ENCODE assay signal across 8 cellular contexts in the genomic region with DNA sequence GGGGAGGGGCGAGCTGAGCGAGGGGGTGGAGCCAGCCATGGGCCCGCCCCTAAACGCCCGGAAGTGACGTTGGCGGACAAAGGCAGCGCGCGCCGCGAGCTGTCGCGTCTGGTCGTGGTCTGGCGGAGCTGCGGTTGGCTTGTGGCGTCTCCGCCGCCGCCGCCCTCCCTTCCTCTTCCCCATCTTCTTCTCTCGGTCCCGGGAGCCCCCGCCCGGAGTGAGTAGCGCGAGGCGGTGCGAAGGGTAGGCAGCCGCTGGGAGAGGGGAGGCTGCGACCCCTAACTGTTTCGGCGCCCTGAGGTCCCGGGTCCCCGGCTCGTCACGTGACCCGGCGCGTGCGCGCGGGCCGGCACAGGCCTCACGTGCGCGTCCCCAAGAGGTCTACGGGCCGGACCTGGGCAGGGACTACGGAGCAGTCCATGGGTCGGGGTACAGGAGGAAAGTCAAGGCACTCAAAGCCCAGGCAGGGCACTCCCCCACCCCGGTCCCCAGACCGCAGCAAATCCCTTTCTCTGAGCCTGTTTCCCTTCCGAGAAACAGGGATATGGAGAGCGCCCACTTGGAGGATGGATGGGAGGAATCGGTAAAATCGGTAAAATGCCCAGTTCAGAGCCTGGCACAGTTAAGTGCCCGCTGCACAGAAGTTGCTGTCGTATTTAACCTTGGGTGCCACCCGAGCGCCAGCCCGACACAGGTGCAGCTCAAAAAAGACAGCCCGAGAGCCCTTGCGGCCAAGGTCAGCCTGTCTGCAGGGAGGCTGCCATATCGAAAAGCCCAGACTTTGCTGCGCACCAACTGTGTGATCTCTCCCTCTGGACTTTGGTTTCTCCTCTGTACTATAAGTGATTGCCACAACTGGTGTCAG. TPM values are rescaled to one million over a fixed set of nuclear protein-coding genes. Genes with fewer than 3 reads are reported as not detected.
DNase-seq lines count a peak whose midpoint lies in the region; ATAC-seq and TF ChIP-seq lines count a peak whose summit lies in the region.

A gene with protein sequence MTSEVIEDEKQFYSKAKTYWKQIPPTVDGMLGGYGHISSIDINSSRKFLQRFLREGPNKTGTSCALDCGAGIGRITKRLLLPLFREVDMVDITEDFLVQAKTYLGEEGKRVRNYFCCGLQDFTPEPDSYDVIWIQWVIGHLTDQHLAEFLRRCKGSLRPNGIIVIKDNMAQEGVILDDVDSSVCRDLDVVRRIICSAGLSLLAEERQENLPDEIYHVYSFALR (plus strand): TSS at position 85 of the 865 bp plus-strand sequence. CDS start 6,541 bp downstream, outside the sequence.

- H2AFZ ChIP-seq in smooth muscle cell (ENCODE audit: low read depth) = no peak within 1 kb of the TSS

- H3K9ac ChIP-seq in smooth muscle cell (ENCODE audit: low read depth) = peak within 1 kb of the TSS; percentile 96

- DNase-seq in 8988T = peak; percentile 90
- peak; percentile 32 for DNase-seq in NCI-H2107 treated with DMSO at 0.1 percent for 48 hours (lab: John Stamatoyannopoulos, UW; ENCODE audit: unreplicated experiment)
- DNase-seq in WERI-Rb-1 = peak; percentile 84
- DNase-seq in breast epithelium (ENCODE audit: low spot score in 2 of 2) = peak; percentile 85 to 86
- DNase-seq in iPS-NIHi7 (ENCODE audit: extremely low spot score) = peak; percentile 88
- DNase-seq in smooth muscle cell (lab: John Stamatoyannopoulos, UW; ENCODE audit: unreplicated experiment) = peak; percentile 78

- TF ChIP-seq POLR2A in breast epithelium (IDR thresholded peaks at IDR 0.05) = peak; percentile 98

- H3K4me3 ChIP-seq in WERI-Rb-1 (ENCODE audit: low read depth, low read length) (peak within 1 kb of the TSS; percentile 91), breast epithelium (peak within 1 kb of the TSS; percentile 64 to 79 (median 67)), smooth muscle cell (peak within 1 kb of the TSS; percentile 82)

- ATAC-seq in GM18517 (IDR thresholded peaks at IDR 0.05; ENCODE audit: unreplicated experiment) = peak; percentile 72
- peak; percentile 37 for ATAC-seq in HG03060 (IDR thresholded peaks at IDR 0.05; ENCODE audit: low read depth, unreplicated experiment)

- TF ChIP-seq CTCF in WERI-Rb-1 (IDR thresholded peaks at IDR 0.05; ENCODE audit: low read depth, low read length) (no peak), breast epithelium (IDR thresholded peaks at IDR 0.05) (no peak), smooth muscle cell (IDR thresholded peaks at IDR 0.05; ENCODE audit: borderline replicate concordance, insufficient read depth, poor library complexity, severe bottlenecking) (no peak)

- no peaks in the 10 kb centered on the region for H3K9me3 ChIP-seq in WERI-Rb-1 (ENCODE audit: severe bottlenecking)
- H3K9me3 ChIP-seq in breast epithelium = no peaks in the 10 kb centered on the region
- H3K9me3 ChIP-seq in smooth muscle cell (replicated peaks; ENCODE audit: low read depth) = no peaks in the 10 kb centered on the region

- peaks cover 50% of the 10 kb centered on the region for H3K36me3 ChIP-seq in WERI-Rb-1
- H3K36me3 ChIP-seq in breast epithelium = no peaks in the 10 kb centered on the region
- no peaks in the 10 kb centered on the region for H3K36me3 ChIP-seq in smooth muscle cell (ENCODE audit: low read depth)

- under 1% methylated on average over 56 of the region's 67 CpGs for WGBS in smooth muscle cell (ENCODE audit: low lambda C conversion rate)

- H3K4me1 ChIP-seq in breast epithelium = peaks cover 11 to 22% of the 10 kb centered on the region in 2 donors
- peaks cover 6% of the 10 kb centered on the region for H3K4me1 ChIP-seq in smooth muscle cell (ENCODE audit: low read depth)

- no peaks in the 10 kb centered on the region for H3K27me3 ChIP-seq in WERI-Rb-1 (ENCODE audit: insufficient read depth, low read depth, severe bottlenecking)
- H3K27me3 ChIP-seq in breast epithelium = no peaks in the 10 kb centered on the region
- no peaks in the 10 kb centered on the region for H3K27me3 ChIP-seq in smooth muscle cell (ENCODE audit: low read depth)

- peaks cover 16% of the 10 kb centered on the region for H3F3A ChIP-seq in smooth muscle cell (ENCODE audit: low read depth)

- intact Hi-C loops in breast epithelium (cut with DNase I; ENCODE audit: low total_unique reads) = no loop called here

- H3K27ac ChIP-seq in WERI-Rb-1 = peak within 1 kb of the TSS; percentile 92
- H3K27ac ChIP-seq in breast epithelium = peak within 1 kb of the TSS; percentile 86 to 90
- peak within 1 kb of the TSS; percentile 98 for H3K27ac ChIP-seq in smooth muscle cell (ENCODE audit: low read depth)

- peaks cover 41% of the 10 kb centered on the region for H3K79me2 ChIP-seq in smooth muscle cell (ENCODE audit: low read depth)

- peak within 1 kb of the TSS; percentile 86 for H3K4me2 ChIP-seq in smooth muscle cell

- peaks cover 44% of the 10 kb centered on the region for H4K20me1 ChIP-seq in smooth muscle cell (ENCODE audit: low read depth)

RNA-seq across cellular contexts. Expression of the gene that starts here (rescaled TPM):
- total RNA-seq in breast epithelium = 10 to 100 TPM; 17.8 to 31.1 (median 27.4) TPM
- total RNA-seq in smooth muscle cell = 24.7 and 42.9 TPM in 2 replicates
- polyA plus RNA-seq in smooth muscle cell = 118 and 129 TPM in 2 replicates

Comparison
In these comparisons a context has a peak if more than half of its experiments do, and no peak if none do; other contexts are left out.
1. Peak in every context shown above with its lines: DNase-seq, ATAC-seq, H3K4me3 ChIP-seq and H3K27ac ChIP-seq.
2. DNase-seq: peak in every context shown above with its lines; median percentile 90 in 8988T; 88 in iPS-NIHi7; 86 in breast epithelium; 84 in WERI-Rb-1; 78 in smooth muscle cell; 32 in NCI-H2107 treated with DMSO at 0.1 percent for 48 hours.